1 cellular context compared by ENCODE assay signal in the genomic region with DNA sequence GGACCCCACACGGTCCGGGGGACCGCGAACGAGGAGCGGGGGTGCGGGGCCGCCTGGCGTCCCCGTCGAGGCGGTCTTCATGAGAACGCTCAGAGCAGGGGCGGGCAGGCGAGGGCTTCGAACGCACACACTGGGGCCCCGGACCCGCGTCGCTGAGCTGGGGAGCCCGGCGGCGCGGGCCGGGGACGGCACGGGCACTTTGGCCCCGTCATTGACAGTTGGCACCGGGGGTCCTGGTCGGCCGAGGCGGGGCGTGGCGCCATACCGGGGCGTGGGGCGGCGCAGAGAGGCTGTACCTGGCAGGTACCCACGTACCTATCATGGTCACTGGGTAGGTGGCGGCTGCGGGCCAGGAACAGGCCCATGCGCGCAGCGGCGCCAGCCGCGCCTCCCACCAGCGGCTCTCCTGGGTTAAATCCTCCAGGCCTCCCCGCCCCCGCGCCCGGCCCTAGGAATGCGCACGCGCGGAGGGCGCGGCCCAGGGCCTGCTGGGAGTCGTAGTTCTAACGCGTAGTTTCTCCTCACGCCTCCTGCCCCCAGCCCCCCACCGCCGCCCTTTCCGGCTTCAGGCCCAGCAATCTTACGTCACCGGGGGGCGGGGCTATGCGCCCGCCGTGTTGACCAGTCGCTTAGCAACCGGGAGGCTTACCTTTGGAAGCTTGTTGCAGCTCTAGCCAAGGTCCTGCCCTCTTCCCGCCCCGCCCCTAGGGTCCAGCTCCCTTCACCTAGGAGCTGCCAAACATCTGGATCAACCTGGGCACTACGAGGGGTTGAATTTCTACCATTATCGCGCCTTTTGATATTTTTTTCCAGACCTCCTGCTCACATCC.
TF ChIP-seq lines count a peak whose summit lies in the region.

A gene (plus strand): TSS at position 628 of the 830 bp plus-strand sequence.
A gene (minus strand): TSS at position 420 of the 830 bp plus-strand sequence.

TF ChIP-seq in A549, 52 proteins besides CTCF, POLR2A, EP300 and RAD21 (continued from another document):
- TF ChIP-seq, protein P1, sequence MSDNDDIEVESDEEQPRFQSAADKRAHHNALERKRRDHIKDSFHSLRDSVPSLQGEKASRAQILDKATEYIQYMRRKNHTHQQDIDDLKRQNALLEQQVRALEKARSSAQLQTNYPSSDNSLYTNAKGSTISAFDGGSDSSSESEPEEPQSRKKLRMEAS (IDR thresholded peaks at IDR 0.05), result 0 out of 2 replicates have a peak, but pooled peaks have one; percentile 57
- TF ChIP-seq NR3C1 (IDR thresholded peaks at IDR 0.05) (no peak), NPAS2 (CRISPR knock-in tag; IDR thresholded peaks at IDR 0.05; ENCODE audit: borderline replicate concordance) (no peak), GATA3 (IDR thresholded peaks at IDR 0.05; ENCODE audit: borderline replicate concordance) (no peak), MYC (IDR thresholded peaks at IDR 0.05; ENCODE audit: borderline replicate concordance, low read length) (no peak), CEBPB (IDR thresholded peaks at IDR 0.05) (no peak), SMC3 (IDR thresholded peaks at IDR 0.05) (no peak), FOXS1 (CRISPR knock-in tag; IDR thresholded peaks at IDR 0.05) (no peak), CHD2 (IDR thresholded peaks at IDR 0.05; ENCODE audit: low read length, partially characterized antibody) (no peak), EHF (CRISPR knock-in tag; IDR thresholded peaks at IDR 0.05) (no peak), RCOR1 (IDR thresholded peaks at IDR 0.05; ENCODE audit: low read depth, low read length) (no peak), NFE2L2 (conservative IDR thresholded peaks at IDR 0.05; ENCODE audit: low read length) (no peak), PHF8 (IDR thresholded peaks at IDR 0.05; ENCODE audit: borderline replicate concordance, low read depth) (peak; percentile 83; the same call in 1 of the 2 replicates), CHD4 (IDR thresholded peaks at IDR 0.05; ENCODE audit: borderline replicate concordance) (no peak), FOSL2 (IDR thresholded peaks at IDR 0.05) (no peak), FOSL2 (CRISPR knock-in tag; IDR thresholded peaks at IDR 0.05) (no peak), RARB (CRISPR knock-in tag; IDR thresholded peaks at IDR 0.05) (no peak), BHLHE40 (IDR thresholded peaks at IDR 0.05; ENCODE audit: low read depth, low read length) (no peak), HOXB5 (CRISPR knock-in tag; IDR thresholded peaks at IDR 0.05) (no peak), SREBF2 (IDR thresholded peaks at IDR 0.05) (no peak)
- TF ChIP-seq, protein P2, sequence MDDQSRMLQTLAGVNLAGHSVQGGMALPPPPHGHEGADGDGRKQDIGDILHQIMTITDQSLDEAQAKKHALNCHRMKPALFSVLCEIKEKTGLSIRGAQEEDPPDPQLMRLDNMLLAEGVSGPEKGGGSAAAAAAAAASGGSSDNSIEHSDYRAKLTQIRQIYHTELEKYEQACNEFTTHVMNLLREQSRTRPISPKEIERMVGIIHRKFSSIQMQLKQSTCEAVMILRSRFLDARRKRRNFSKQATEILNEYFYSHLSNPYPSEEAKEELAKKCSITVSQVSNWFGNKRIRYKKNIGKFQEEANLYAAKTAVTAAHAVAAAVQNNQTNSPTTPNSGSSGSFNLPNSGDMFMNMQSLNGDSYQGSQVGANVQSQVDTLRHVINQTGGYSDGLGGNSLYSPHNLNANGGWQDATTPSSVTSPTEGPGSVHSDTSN (IDR thresholded peaks at IDR 0.05), result no peak
- TF ChIP-seq, protein P3, sequence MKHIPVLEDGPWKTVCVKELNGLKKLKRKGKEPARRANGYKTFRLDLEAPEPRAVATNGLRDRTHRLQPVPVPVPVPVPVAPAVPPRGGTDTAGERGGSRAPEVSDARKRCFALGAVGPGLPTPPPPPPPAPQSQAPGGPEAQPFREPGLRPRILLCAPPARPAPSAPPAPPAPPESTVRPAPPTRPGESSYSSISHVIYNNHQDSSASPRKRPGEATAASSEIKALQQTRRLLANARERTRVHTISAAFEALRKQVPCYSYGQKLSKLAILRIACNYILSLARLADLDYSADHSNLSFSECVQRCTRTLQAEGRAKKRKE (CRISPR knock-in tag; IDR thresholded peaks at IDR 0.05; ENCODE audit: low read depth), result no peak
- TF ChIP-seq, protein P4, sequence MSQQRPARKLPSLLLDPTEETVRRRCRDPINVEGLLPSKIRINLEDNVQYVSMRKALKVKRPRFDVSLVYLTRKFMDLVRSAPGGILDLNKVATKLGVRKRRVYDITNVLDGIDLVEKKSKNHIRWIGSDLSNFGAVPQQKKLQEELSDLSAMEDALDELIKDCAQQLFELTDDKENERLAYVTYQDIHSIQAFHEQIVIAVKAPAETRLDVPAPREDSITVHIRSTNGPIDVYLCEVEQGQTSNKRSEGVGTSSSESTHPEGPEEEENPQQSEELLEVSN (IDR thresholded peaks at IDR 0.05; ENCODE audit: borderline replicate concordance, low read depth), result 0 out of 2 replicates have a peak, but pooled peaks have one; percentile 29
- TF ChIP-seq, protein P5, sequence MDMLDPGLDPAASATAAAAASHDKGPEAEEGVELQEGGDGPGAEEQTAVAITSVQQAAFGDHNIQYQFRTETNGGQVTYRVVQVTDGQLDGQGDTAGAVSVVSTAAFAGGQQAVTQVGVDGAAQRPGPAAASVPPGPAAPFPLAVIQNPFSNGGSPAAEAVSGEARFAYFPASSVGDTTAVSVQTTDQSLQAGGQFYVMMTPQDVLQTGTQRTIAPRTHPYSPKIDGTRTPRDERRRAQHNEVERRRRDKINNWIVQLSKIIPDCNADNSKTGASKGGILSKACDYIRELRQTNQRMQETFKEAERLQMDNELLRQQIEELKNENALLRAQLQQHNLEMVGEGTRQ (IDR thresholded peaks at IDR 0.05), result no peak
- TF ChIP-seq, protein P6, sequence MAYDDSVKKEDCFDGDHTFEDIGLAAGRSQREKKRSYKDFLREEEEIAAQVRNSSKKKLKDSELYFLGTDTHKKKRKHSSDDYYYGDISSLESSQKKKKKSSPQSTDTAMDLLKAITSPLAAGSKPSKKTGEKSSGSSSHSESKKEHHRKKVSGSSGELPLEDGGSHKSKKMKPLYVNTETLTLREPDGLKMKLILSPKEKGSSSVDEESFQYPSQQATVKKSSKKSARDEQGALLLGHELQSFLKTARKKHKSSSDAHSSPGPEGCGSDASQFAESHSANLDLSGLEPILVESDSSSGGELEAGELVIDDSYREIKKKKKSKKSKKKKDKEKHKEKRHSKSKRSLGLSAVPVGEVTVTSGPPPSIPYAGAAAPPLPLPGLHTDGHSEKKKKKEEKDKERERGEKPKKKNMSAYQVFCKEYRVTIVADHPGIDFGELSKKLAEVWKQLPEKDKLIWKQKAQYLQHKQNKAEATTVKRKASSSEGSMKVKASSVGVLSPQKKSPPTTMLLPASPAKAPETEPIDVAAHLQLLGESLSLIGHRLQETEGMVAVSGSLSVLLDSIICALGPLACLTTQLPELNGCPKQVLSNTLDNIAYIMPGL (CRISPR knock-in tag; IDR thresholded peaks at IDR 0.05; ENCODE audit: borderline replicate concordance), result no peak
